1 cellular context compared by ENCODE assay signal in genomic region chr11:69310351-69310750, GRCh38.
TF ChIP-seq lines count a peak whose summit lies in the region.

No MANE protein-coding gene starts in this region.

TF ChIP-seq in H1, 55 proteins besides CTCF, POLR2A, EP300 and RAD21:
- TF ChIP-seq TBP (IDR thresholded peaks at IDR 0.05; ENCODE audit: low read depth, low read length): no peak
- no peak for TF ChIP-seq ZNF274 (IDR thresholded peaks at IDR 0.05; ENCODE audit: borderline replicate concordance, extremely low read depth, low read length)
- no peak for TF ChIP-seq SIX5 (IDR thresholded peaks at IDR 0.05; ENCODE audit: low read depth, low read length)
- TF ChIP-seq SAP30 (IDR thresholded peaks at IDR 0.05; ENCODE audit: insufficient read depth, insufficient replicate concordance, low read length): no peak
- TF ChIP-seq SP2 (IDR thresholded peaks at IDR 0.05; ENCODE audit: low read length): no peak
- TF ChIP-seq CHD1 (IDR thresholded peaks at IDR 0.05; ENCODE audit: low read depth, low read length): no peak
- no peak for TF ChIP-seq RNF2 (IDR thresholded peaks at IDR 0.05; ENCODE audit: borderline replicate concordance, low read depth, low read length, missing control alignments, poor library complexity, severe bottlenecking)
- no peak for TF ChIP-seq PHF8 (conservative IDR thresholded peaks at IDR 0.05; ENCODE audit: low read depth, low read length)
- no peak for TF ChIP-seq NRF1 (IDR thresholded peaks at IDR 0.05; ENCODE audit: low read depth, low read length)
- TF ChIP-seq POLR2AphosphoS5 (IDR thresholded peaks at IDR 0.05; ENCODE audit: low read depth, low read length): no peak
- TF ChIP-seq BCL11A (IDR thresholded peaks at IDR 0.05; ENCODE audit: low read depth in 2 of 2, low read length in 2 of 2): no peak
- no peak for TF ChIP-seq CBX5 (IDR thresholded peaks at IDR 0.05; ENCODE audit: low read depth, low read length)
- TF ChIP-seq BRCA1 (IDR thresholded peaks at IDR 0.05; ENCODE audit: low read depth, low read length): no peak
- TF ChIP-seq SP1 (IDR thresholded peaks at IDR 0.05; ENCODE audit: low read depth, low read length): no peak
- no peak for TF ChIP-seq E2F6 (IDR thresholded peaks at IDR 0.05)
- no peak for TF ChIP-seq TCF12 (IDR thresholded peaks at IDR 0.05; ENCODE audit: low read depth, low read length)
- TF ChIP-seq, protein P1, sequence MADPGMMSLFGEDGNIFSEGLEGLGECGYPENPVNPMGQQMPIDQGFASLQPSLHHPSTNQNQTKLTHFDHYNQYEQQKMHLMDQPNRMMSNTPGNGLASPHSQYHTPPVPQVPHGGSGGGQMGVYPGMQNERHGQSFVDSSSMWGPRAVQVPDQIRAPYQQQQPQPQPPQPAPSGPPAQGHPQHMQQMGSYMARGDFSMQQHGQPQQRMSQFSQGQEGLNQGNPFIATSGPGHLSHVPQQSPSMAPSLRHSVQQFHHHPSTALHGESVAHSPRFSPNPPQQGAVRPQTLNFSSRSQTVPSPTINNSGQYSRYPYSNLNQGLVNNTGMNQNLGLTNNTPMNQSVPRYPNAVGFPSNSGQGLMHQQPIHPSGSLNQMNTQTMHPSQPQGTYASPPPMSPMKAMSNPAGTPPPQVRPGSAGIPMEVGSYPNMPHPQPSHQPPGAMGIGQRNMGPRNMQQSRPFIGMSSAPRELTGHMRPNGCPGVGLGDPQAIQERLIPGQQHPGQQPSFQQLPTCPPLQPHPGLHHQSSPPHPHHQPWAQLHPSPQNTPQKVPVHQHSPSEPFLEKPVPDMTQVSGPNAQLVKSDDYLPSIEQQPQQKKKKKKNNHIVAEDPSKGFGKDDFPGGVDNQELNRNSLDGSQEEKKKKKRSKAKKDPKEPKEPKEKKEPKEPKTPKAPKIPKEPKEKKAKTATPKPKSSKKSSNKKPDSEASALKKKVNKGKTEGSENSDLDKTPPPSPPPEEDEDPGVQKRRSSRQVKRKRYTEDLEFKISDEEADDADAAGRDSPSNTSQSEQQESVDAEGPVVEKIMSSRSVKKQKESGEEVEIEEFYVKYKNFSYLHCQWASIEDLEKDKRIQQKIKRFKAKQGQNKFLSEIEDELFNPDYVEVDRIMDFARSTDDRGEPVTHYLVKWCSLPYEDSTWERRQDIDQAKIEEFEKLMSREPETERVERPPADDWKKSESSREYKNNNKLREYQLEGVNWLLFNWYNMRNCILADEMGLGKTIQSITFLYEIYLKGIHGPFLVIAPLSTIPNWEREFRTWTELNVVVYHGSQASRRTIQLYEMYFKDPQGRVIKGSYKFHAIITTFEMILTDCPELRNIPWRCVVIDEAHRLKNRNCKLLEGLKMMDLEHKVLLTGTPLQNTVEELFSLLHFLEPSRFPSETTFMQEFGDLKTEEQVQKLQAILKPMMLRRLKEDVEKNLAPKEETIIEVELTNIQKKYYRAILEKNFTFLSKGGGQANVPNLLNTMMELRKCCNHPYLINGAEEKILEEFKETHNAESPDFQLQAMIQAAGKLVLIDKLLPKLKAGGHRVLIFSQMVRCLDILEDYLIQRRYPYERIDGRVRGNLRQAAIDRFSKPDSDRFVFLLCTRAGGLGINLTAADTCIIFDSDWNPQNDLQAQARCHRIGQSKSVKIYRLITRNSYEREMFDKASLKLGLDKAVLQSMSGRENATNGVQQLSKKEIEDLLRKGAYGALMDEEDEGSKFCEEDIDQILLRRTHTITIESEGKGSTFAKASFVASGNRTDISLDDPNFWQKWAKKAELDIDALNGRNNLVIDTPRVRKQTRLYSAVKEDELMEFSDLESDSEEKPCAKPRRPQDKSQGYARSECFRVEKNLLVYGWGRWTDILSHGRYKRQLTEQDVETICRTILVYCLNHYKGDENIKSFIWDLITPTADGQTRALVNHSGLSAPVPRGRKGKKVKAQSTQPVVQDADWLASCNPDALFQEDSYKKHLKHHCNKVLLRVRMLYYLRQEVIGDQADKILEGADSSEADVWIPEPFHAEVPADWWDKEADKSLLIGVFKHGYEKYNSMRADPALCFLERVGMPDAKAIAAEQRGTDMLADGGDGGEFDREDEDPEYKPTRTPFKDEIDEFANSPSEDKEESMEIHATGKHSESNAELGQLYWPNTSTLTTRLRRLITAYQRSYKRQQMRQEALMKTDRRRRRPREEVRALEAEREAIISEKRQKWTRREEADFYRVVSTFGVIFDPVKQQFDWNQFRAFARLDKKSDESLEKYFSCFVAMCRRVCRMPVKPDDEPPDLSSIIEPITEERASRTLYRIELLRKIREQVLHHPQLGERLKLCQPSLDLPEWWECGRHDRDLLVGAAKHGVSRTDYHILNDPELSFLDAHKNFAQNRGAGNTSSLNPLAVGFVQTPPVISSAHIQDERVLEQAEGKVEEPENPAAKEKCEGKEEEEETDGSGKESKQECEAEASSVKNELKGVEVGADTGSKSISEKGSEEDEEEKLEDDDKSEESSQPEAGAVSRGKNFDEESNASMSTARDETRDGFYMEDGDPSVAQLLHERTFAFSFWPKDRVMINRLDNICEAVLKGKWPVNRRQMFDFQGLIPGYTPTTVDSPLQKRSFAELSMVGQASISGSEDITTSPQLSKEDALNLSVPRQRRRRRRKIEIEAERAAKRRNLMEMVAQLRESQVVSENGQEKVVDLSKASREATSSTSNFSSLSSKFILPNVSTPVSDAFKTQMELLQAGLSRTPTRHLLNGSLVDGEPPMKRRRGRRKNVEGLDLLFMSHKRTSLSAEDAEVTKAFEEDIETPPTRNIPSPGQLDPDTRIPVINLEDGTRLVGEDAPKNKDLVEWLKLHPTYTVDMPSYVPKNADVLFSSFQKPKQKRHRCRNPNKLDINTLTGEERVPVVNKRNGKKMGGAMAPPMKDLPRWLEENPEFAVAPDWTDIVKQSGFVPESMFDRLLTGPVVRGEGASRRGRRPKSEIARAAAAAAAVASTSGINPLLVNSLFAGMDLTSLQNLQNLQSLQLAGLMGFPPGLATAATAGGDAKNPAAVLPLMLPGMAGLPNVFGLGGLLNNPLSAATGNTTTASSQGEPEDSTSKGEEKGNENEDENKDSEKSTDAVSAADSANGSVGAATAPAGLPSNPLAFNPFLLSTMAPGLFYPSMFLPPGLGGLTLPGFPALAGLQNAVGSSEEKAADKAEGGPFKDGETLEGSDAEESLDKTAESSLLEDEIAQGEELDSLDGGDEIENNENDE (IDR thresholded peaks at IDR 0.05; ENCODE audit: insufficient replicate concordance, low read length): no peak
